1 cellular context compared by ENCODE assay signal in genomic region chr6:84768442-84769174, GRCh38.
TF ChIP-seq lines count a peak whose summit lies in the region.

No MANE protein-coding gene starts in this region.

TF ChIP-seq in endothelial cell of umbilical vein, 7 proteins besides CTCF, POLR2A, EP300 and RAD21:
- TF ChIP-seq POLR2AphosphoS5 (IDR thresholded peaks at IDR 0.05; ENCODE audit: insufficient read depth, low read depth, low read length) (no peak), EZH2 (IDR thresholded peaks at IDR 0.05; ENCODE audit: borderline replicate concordance, low read depth, low read length, severe bottlenecking) (peak; percentile 83), GATA2 (IDR thresholded peaks at IDR 0.05; ENCODE audit: insufficient read depth, insufficient read length, low read depth, low read length) (no peak), MAX (IDR thresholded peaks at IDR 0.05; ENCODE audit: insufficient read depth, insufficient read length) (no peak), JUN (IDR thresholded peaks at IDR 0.05; ENCODE audit: borderline replicate concordance, insufficient read depth, insufficient read length, low read depth) (no peak), FOS (IDR thresholded peaks at IDR 0.05; ENCODE audit: borderline replicate concordance, insufficient read depth, low read length) (no peak), MYC (IDR thresholded peaks at IDR 0.05; ENCODE audit: low read depth, low read length) (no peak)
TF ChIP-seq in endothelial cell of umbilical vein: peak in this region for 1.
